Comparison of ENCODE assay signal across 8 cellular contexts in genomic region chr1:205255941-205256780, GRCh38. TPM values are rescaled to one million over a fixed set of nuclear protein-coding genes. Genes with fewer than 3 reads are reported as not detected.
DNase-seq lines count a peak whose midpoint lies in the region; ATAC-seq, FAIRE-seq and TF ChIP-seq lines count a peak whose summit lies in the region.

No MANE protein-coding gene starts in this region.

- TF ChIP-seq EP300 in HepG2 (IDR thresholded peaks at IDR 0.05; ENCODE audit: low read depth in 2 of 2, low read length in 2 of 2), result no peak
- TF ChIP-seq EP300 in HepG2 (CRISPR knock-in tag; IDR thresholded peaks at IDR 0.05; ENCODE audit: borderline replicate concordance), result no peak

- no TSS peak for BruUV-seq in HepG2 (replicated peaks; lab: Mats Ljungman, UMichigan)

- H2AFZ ChIP-seq in HepG2 (ENCODE audit: low read length), result no peak overlapping the region

- H4K20me1 ChIP-seq in HepG2 (ENCODE audit: insufficient read depth, low read length), result no peaks in the 10 kb centered on the region

- intact Hi-C loops in HepG2 (cut with micrococcal nuclease; ENCODE audit: unreplicated experiment), result loop anchor here (1.0 to 5.0 kb wide), 6 partner anchors 27 to 281 kb away; partner anchors contain the start of gene RBBP5

- peak; percentile 72 for DNase-seq in DMS153 (lab: John Stamatoyannopoulos, UW)
- peak; percentile 85 to 90 for DNase-seq in NCI-H524 (lab: John Stamatoyannopoulos, UW)
- peak; percentile 91 for DNase-seq in activated CD4-positive, alpha-beta T cell treated with anti-CD3 and anti-CD28 coated beads for 48 hours
- DNase-seq in HepG2 (ENCODE audit: low spot score), result peak; percentile 69
- DNase-seq in stimulated activated CD4-positive, alpha-beta T cell treated with anti-CD3 and anti-CD28 coated beads, Interleukin-4, amount 100 ng/mL, for 4 hours, result peak; percentile 77 to 82

- TF ChIP-seq RAD21 in HepG2 (CRISPR knock-in tag; IDR thresholded peaks at IDR 0.05), result peak; percentile 90

- 15% methylated on average over 4 of the region's 8 CpGs for WGBS in HepG2 (ENCODE audit: low lambda C conversion rate)

- H3K27ac ChIP-seq in cingulate gyrus (ENCODE audit: low read depth, low read length), result peak overlapping the region; percentile 94
- no peak overlapping the region for H3K27ac ChIP-seq in HepG2 (ENCODE audit: extremely low read length, insufficient read depth, low read length)

- FAIRE-seq in HepG2 (lab: Jason Lieb, UNC), result peak; percentile 92

- peak; percentile 98 for TF ChIP-seq CTCF in HepG2 (CRISPR knock-in tag; IDR thresholded peaks at IDR 0.05)

- H3K79me2 ChIP-seq in HepG2 (ENCODE audit: insufficient read depth, low read length), result no peaks in the 10 kb centered on the region

- no peak overlapping the region for H3K4me2 ChIP-seq in HepG2 (ENCODE audit: low read depth, low read length)

- POLR2A ChIA-PET in HepG2 (lab: Yijun Ruan, JAX), result no interaction called here

- H3K9me3 ChIP-seq in HepG2 (ENCODE audit: low read length), result no peaks in the 10 kb centered on the region

- no peak overlapping the region for H3K4me3 ChIP-seq in HepG2 (replicated peaks in 1 of 3; ENCODE audit: insufficient read depth in 1 of 3, low read depth in 2 of 3, low read length in 3 of 3)

- CTCF ChIA-PET in HepG2 (lab: Yijun Ruan, JAX; ENCODE audit: low intra/inter-chr PET ratio, low total read pairs), result interaction anchor here (0.9 to 2.5 kb wide), 4 partner anchors 26 to 281 kb away, joined by 4 to 21 read pairs (median 12); no protein-coding TSS in a partner anchor

- ATAC-seq in HG03280 (IDR thresholded peaks at IDR 0.05; ENCODE audit: unreplicated experiment), result peak; percentile 62
- ATAC-seq in HepG2, result peak; percentile 92
- ATAC-seq in GM19023 (IDR thresholded peaks at IDR 0.05; ENCODE audit: unreplicated experiment), result no peak

- H3K36me3 ChIP-seq in HepG2 (replicated peaks in 1 of 2; ENCODE audit: control insufficient read depth in 1 of 2, insufficient read depth in 2 of 2, low read length in 2 of 2), result no peaks in the 10 kb centered on the region

- in situ Hi-C loops in HepG2 (cut with HindIII; ENCODE audit: extremely low pct_ligation_motif_present, low pct_unique_long_range_greater_than_20kb), result loop anchor here (5.0 to 10.0 kb wide), 2 partner anchors 191 to 279 kb away; no protein-coding TSS in a partner anchor

- H3K9ac ChIP-seq in HepG2 (ENCODE audit: insufficient read depth, low read depth, low read length), result no peak overlapping the region

- peaks cover 3 to 48% of the 10 kb centered on the region in 2 experiments; a peak in 4 of 5 replicates for H3K27me3 ChIP-seq in HepG2 (ENCODE audit: control insufficient read depth in 1 of 2, insufficient read depth in 2 of 2, low read length in 2 of 2)

- H3K4me1 ChIP-seq in HepG2 (ENCODE audit: insufficient read depth, low read length), result peaks cover 22% of the 10 kb centered on the region

- no peak for TF ChIP-seq POLR2A in HepG2 (IDR thresholded peaks at IDR 0.05; ENCODE audit: insufficient read depth in 1 of 2, low read depth in 2 of 2, low read length in 2 of 2)

TF ChIP-seq in HepG2, 621 proteins besides CTCF, POLR2A, EP300 and RAD21 (continues in another document):
- TF ChIP-seq ZNF530 (CRISPR knock-in tag; IDR thresholded peaks at IDR 0.05; ENCODE audit: low read depth) (no peak), PPARG (CRISPR knock-in tag; conservative IDR thresholded peaks at IDR 0.05) (no peak), ZNF749 (CRISPR knock-in tag; IDR thresholded peaks at IDR 0.05; ENCODE audit: borderline replicate concordance) (no peak), ARID3A (IDR thresholded peaks at IDR 0.05; ENCODE audit: low read depth, low read length) (no peak), ZNF367 (CRISPR knock-in tag; IDR thresholded peaks at IDR 0.05; ENCODE audit: borderline replicate concordance) (no peak), FOXA1 (IDR thresholded peaks at IDR 0.05) (no peak), FOXA1 (CRISPR knock-in tag; IDR thresholded peaks at IDR 0.05) (no peak), RFX1 (IDR thresholded peaks at IDR 0.05) (no peak), GTF3A (CRISPR knock-in tag; conservative IDR thresholded peaks at IDR 0.05) (no peak), ZNF556 (CRISPR knock-in tag; IDR thresholded peaks at IDR 0.05; ENCODE audit: borderline replicate concordance) (no peak)
- TF ChIP-seq, protein P1, sequence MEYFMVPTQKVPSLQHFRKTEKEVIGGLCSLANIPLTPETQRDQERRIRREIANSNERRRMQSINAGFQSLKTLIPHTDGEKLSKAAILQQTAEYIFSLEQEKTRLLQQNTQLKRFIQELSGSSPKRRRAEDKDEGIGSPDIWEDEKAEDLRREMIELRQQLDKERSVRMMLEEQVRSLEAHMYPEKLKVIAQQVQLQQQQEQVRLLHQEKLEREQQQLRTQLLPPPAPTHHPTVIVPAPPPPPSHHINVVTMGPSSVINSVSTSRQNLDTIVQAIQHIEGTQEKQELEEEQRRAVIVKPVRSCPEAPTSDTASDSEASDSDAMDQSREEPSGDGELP (IDR thresholded peaks at IDR 0.05; ENCODE audit: borderline replicate concordance, low read depth), result peak; percentile 82; the same call in 1 of the 2 replicates
- TF ChIP-seq, protein P2, sequence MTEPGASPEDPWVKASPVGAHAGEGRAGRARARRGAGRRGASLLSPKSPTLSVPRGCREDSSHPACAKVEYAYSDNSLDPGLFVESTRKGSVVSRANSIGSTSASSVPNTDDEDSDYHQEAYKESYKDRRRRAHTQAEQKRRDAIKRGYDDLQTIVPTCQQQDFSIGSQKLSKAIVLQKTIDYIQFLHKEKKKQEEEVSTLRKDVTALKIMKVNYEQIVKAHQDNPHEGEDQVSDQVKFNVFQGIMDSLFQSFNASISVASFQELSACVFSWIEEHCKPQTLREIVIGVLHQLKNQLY (CRISPR knock-in tag; IDR thresholded peaks at IDR 0.05), result no peak

RNA-seq across cellular contexts. Expression of gene TMCC2, which starts 28.4 kb away (rescaled TPM):
- total RNA-seq in HepG2 (2016; rRNA removed; fragmentation: Illumina TruSeq; extraction: Trizol), result 0.21 and 0.24 TPM in 2 replicates
- total RNA-seq in HepG2 (2016; cell fraction: cytosol; rRNA removed; fragmentation: Illumina TruSeq; extraction: Trizol; ENCODE audit: low read depth), result 0.35 and 0.71 TPM in 2 replicates
- 0.13 and 0.22 TPM in 2 replicates for total RNA-seq in HepG2 (2016; cell fraction: insoluble cytoplasmic fraction; rRNA removed; fragmentation: Illumina TruSeq; extraction: Trizol)
- 0.19 and 0.24 TPM in 2 replicates for total RNA-seq in HepG2 (2016; cell fraction: membrane; rRNA removed; fragmentation: Illumina TruSeq; extraction: Trizol)
- total RNA-seq in HepG2 (2016; cell fraction: nucleus; rRNA removed; fragmentation: Illumina TruSeq; extraction: Trizol), result 0.28 and 0.37 TPM in 2 replicates
- 0.12 and 0.26 TPM in 2 replicates for polyA plus RNA-seq in HepG2 (2011; rRNA removed)
- 0.09 and 0.12 TPM in 2 replicates for polyA plus RNA-seq in HepG2 (2011; cell fraction: cytosol; rRNA removed)
- 0.23 and 0.36 TPM in 2 replicates for polyA plus RNA-seq in HepG2 (2011; cell fraction: nucleus; rRNA removed)
- polyA plus RNA-seq in HepG2 (2012), result 0.07 and 0.23 TPM in 2 replicates
- polyA plus RNA-seq in HepG2 (2016; cell fraction: cytosol; fragmentation: Illumina TruSeq; extraction: Trizol; ENCODE audit: low read depth), result 0.05 and 0.09 TPM in 2 replicates
- 0.11 and 0.27 TPM in 2 replicates for polyA plus RNA-seq in HepG2 (2016; cell fraction: insoluble cytoplasmic fraction; fragmentation: Illumina TruSeq; extraction: Trizol; ENCODE audit: low read depth)
- polyA plus RNA-seq in HepG2 (2016; cell fraction: membrane; fragmentation: Illumina TruSeq; extraction: Trizol; ENCODE audit: low read depth), result 0.16 and 0.31 TPM in 2 replicates
- polyA plus RNA-seq in HepG2 (2016; cell fraction: nucleus; fragmentation: Illumina TruSeq; extraction: Trizol; ENCODE audit: insufficient read depth, low read depth), result 0.20 and 0.56 TPM in 2 replicates
- polyA minus RNA-seq in HepG2 (2011; rRNA and poly(A)+ RNA removed; ENCODE audit: low replicate concordance), result 0.78 and 3.1 TPM in 2 replicates
- not detected in 2 replicates for polyA minus RNA-seq in HepG2 (2011; cell fraction: cytosol; rRNA and poly(A)+ RNA removed)
- polyA minus RNA-seq in HepG2 (2011; cell fraction: nucleus; rRNA and poly(A)+ RNA removed), result 0.26 TPM in 1 of 2 replicates, not detected in the other

RNA-seq across cellular contexts. Expression of gene DSTYK, which starts 44.7 kb away (rescaled TPM):
- total RNA-seq in HepG2 (2016; rRNA removed; fragmentation: Illumina TruSeq; extraction: Trizol), result 4.8 and 6.1 TPM in 2 replicates
- total RNA-seq in HepG2 (2016; cell fraction: cytosol; rRNA removed; fragmentation: Illumina TruSeq; extraction: Trizol; ENCODE audit: low read depth), result 1.0 and 1.2 TPM in 2 replicates
- total RNA-seq in HepG2 (2016; cell fraction: insoluble cytoplasmic fraction; rRNA removed; fragmentation: Illumina TruSeq; extraction: Trizol), result 4.8 and 5.9 TPM in 2 replicates
- 2.2 and 2.7 TPM in 2 replicates for total RNA-seq in HepG2 (2016; cell fraction: membrane; rRNA removed; fragmentation: Illumina TruSeq; extraction: Trizol)
- 4.2 and 5.3 TPM in 2 replicates for total RNA-seq in HepG2 (2016; cell fraction: nucleus; rRNA removed; fragmentation: Illumina TruSeq; extraction: Trizol)
- polyA plus RNA-seq in HepG2 (2011; rRNA removed), result 2.5 and 2.6 TPM in 2 replicates
- polyA plus RNA-seq in HepG2 (2011; cell fraction: cytosol; rRNA removed), result 1.4 and 2.1 TPM in 2 replicates
- polyA plus RNA-seq in HepG2 (2011; cell fraction: nucleus; rRNA removed), result 1.4 and 1.5 TPM in 2 replicates
- 2.5 and 2.8 TPM in 2 replicates for polyA plus RNA-seq in HepG2 (2012)
- polyA plus RNA-seq in HepG2 (2016; cell fraction: cytosol; fragmentation: Illumina TruSeq; extraction: Trizol; ENCODE audit: low read depth), result 0.22 and 0.28 TPM in 2 replicates
- 3.7 TPM in 2 replicates for polyA plus RNA-seq in HepG2 (2016; cell fraction: insoluble cytoplasmic fraction; fragmentation: Illumina TruSeq; extraction: Trizol; ENCODE audit: low read depth)
- 0.66 and 0.70 TPM in 2 replicates for polyA plus RNA-seq in HepG2 (2016; cell fraction: membrane; fragmentation: Illumina TruSeq; extraction: Trizol; ENCODE audit: low read depth)
- polyA plus RNA-seq in HepG2 (2016; cell fraction: nucleus; fragmentation: Illumina TruSeq; extraction: Trizol; ENCODE audit: insufficient read depth, low read depth), result 3.9 and 4.3 TPM in 2 replicates
- 4.2 and 16.5 TPM in 2 replicates for polyA minus RNA-seq in HepG2 (2011; rRNA and poly(A)+ RNA removed; ENCODE audit: low replicate concordance)
- polyA minus RNA-seq in HepG2 (2011; cell fraction: cytosol; rRNA and poly(A)+ RNA removed), result 2.4 and 2.5 TPM in 2 replicates
- 5.3 and 5.9 TPM in 2 replicates for polyA minus RNA-seq in HepG2 (2011; cell fraction: nucleus; rRNA and poly(A)+ RNA removed)
